12 cellular contexts compared by ENCODE assay signal in the genomic region with DNA sequence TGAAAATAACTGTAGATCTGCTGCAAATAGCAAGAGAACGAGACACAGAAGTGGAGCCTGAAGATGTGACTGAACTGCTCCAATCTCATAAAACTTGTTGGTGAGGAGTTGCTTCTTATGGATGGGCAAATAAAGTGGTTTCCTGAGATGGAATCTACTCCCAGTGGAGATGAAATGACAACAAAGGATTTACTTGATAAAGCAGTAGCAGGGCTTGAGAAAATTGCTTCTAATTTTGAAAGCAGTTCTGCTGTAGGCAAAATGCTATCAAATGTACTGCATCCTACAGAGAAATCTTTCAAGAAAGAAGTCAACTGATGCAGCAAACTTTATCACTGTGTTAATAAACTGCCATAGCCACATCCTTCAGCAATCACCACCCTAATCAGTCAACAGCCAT. TPM values are rescaled to one million over a fixed set of nuclear protein-coding genes. Genes with fewer than 3 reads are reported as not detected.
DNase-seq lines count a peak whose midpoint lies in the region.
"Had no signal": no experiment of that assay in that cellular context is flagged by ENCODE, and none has a peak within 500 bp of the region (broad histone marks: within the 10 kb centered on the region; RNA-seq: fewer than 3 reads in every experiment).

No MANE protein-coding gene starts in this region.

- H3K79me1 ChIP-seq in mesenchymal stem cell (replicated peaks; ENCODE audit: low read length, poor library complexity, severe bottlenecking), result no peaks in the 10 kb centered on the region

- DNase-seq in COLO829 (ENCODE audit: low spot score), result peak; percentile 8
- peak; percentile 72 for DNase-seq in SK-MEL-5 (ENCODE audit: low read depth, low spot score)
- no peak for DNase-seq in mesenchymal stem cell
- DNase-seq in activated CD4-positive, alpha-beta T cell treated with anti-CD3 and anti-CD28 coated beads, Interleukin-2, amount 50 U/mL, for 4 hours, result no peak
- no peak for DNase-seq in NCI-H748 treated with DMSO at 0.1 percent for 48 hours (lab: John Stamatoyannopoulos, UW)
- DNase-seq in activated T-cell treated with anti-CD3 and anti-CD28 coated beads, Interleukin-2, amount 50 U/mL, for 48 hours, result no peak
- DNase-seq: DMS153, DMS79, GF-D8, GOT3, H9 had no signal

- no peak overlapping the region for H2BK15ac ChIP-seq in mesenchymal stem cell (ENCODE audit: low read depth, poor library complexity, severe bottlenecking)

- H3K27me3 ChIP-seq in mesenchymal stem cell (ENCODE audit: control insufficient read depth in 1 of 2, insufficient read depth in 1 of 2, low read length in 2 of 2), result no peaks in the 10 kb centered on the region
- H3K27me3 ChIP-seq: BLaER1 treated with 17β-estradiol and CSF1 and Interleukin-3, amounts not matched to agents 10 nM and 100 nM had no signal

- in situ Hi-C loops in SK-MEL-5 (cut with HindIII; ENCODE audit: low pct_unique_long_range_greater_than_20kb, low sequenced_read_pairs), result no loop called here

- no peak overlapping the region for H3K9ac ChIP-seq in mesenchymal stem cell (ENCODE audit: low read length)
- H3K9ac ChIP-seq: BLaER1 treated with 17β-estradiol and CSF1 and Interleukin-3, amounts not matched to agents 10 nM and 100 nM had no signal

- no peak overlapping the region for H2AFZ ChIP-seq in mesenchymal stem cell (ENCODE audit: low read depth, low read length)

- no peak overlapping the region for H2AK5ac ChIP-seq in mesenchymal stem cell (ENCODE audit: low read length, severe bottlenecking)

- 91% methylated on average over 1 of the region's 1 CpG for WGBS in mesenchymal stem cell

- H3K18ac ChIP-seq in mesenchymal stem cell (ENCODE audit: low read depth in 1 of 2, low read length in 2 of 2), result peak overlapping the region; percentile 24 to 59

- H3K4me2 ChIP-seq in mesenchymal stem cell (ENCODE audit: low read length, poor library complexity, severe bottlenecking), result no peak overlapping the region
- H3K4me2 ChIP-seq: BLaER1 treated with 17β-estradiol and CSF1 and Interleukin-3, amounts not matched to agents 10 nM and 100 nM had no signal

- no peak overlapping the region for H3K14ac ChIP-seq in mesenchymal stem cell (ENCODE audit: low read length in 2 of 2)

- no peaks in the 10 kb centered on the region for H3K9me3 ChIP-seq in mesenchymal stem cell (ENCODE audit: control insufficient read depth, low read length)
- H3K9me3 ChIP-seq: BLaER1 treated with 17β-estradiol and CSF1 and Interleukin-3, amounts not matched to agents 10 nM and 100 nM had no signal

- no peak overlapping the region for H3K4me3 ChIP-seq in mesenchymal stem cell (ENCODE audit: insufficient read depth in 1 of 2, low read depth in 1 of 2, low read length in 2 of 2)
- H3K4me3 ChIP-seq: BLaER1 treated with 17β-estradiol and CSF1 and Interleukin-3, amounts not matched to agents 10 nM and 100 nM had no signal

- H3K4ac ChIP-seq in mesenchymal stem cell (ENCODE audit: low read depth in 1 of 2, low read length in 2 of 2), result no peak overlapping the region

- no peak overlapping the region for H2BK12ac ChIP-seq in mesenchymal stem cell (ENCODE audit: low read length in 2 of 2)

- no peak overlapping the region for H2BK5ac ChIP-seq in mesenchymal stem cell (ENCODE audit: low read depth, low read length, poor library complexity, severe bottlenecking)

- H2BK120ac ChIP-seq in mesenchymal stem cell (ENCODE audit: low read depth, low read length), result no peak overlapping the region

- H3K27ac ChIP-seq in mesenchymal stem cell (ENCODE audit: low read length, poor library complexity, severe bottlenecking), result no peak overlapping the region
- H3K27ac ChIP-seq: BLaER1 treated with 17β-estradiol and CSF1 and Interleukin-3, amounts not matched to agents 10 nM and 100 nM had no signal

- peaks cover 0 to 39% of the 10 kb centered on the region in 2 experiments for H3K36me3 ChIP-seq in mesenchymal stem cell (ENCODE audit: control insufficient read depth in 1 of 2, insufficient read depth in 2 of 2, low read depth in 1 of 2, low read length in 2 of 2)

- no peak overlapping the region for H4K91ac ChIP-seq in mesenchymal stem cell (ENCODE audit: low read length)

- H3K4me1 ChIP-seq in mesenchymal stem cell (ENCODE audit: control insufficient read depth, insufficient read depth, low read depth, low read length), result no peaks in the 10 kb centered on the region

- H4K8ac ChIP-seq in mesenchymal stem cell (ENCODE audit: low read length), result no peak overlapping the region

- no peak overlapping the region for H3K23ac ChIP-seq in mesenchymal stem cell (ENCODE audit: low read length in 2 of 2)

RNA-seq across cellular contexts. Expression of gene RPRD1A, which starts 44.0 kb away (rescaled TPM):
- 58.5 TPM in 2 replicates for total RNA-seq in SK-MEL-5 (2014; rRNA removed; shearing (Covaris generic))
- polyA plus RNA-seq in SK-MEL-5 (2015; cell fraction: cytosol; rRNA removed), result 28.2 and 35.1 TPM in 2 replicates
- 136 and 159 TPM in 2 replicates for polyA plus RNA-seq in SK-MEL-5 (2015; cell fraction: nucleus; rRNA removed)
- polyA plus RNA-seq in mesenchymal stem cell (2013, experiment 1 of 2), result 37.9 TPM
- polyA plus RNA-seq in mesenchymal stem cell (2013, experiment 2 of 2), result 36.5 TPM

Comparison
In these comparisons a context has a peak if more than half of its experiments do, and no peak if none do; other contexts are left out.
1. DNase-seq: peak in COLO829 (single experiment) and SK-MEL-5 (single experiment); none in mesenchymal stem cell (single experiment), activated CD4-positive, alpha-beta T cell treated with anti-CD3 and anti-CD28 coated beads, Interleukin-2, amount 50 U/mL, for 4 hours (0 of 2), NCI-H748 treated with DMSO at 0.1 percent for 48 hours (single experiment) and activated T-cell treated with anti-CD3 and anti-CD28 coated beads, Interleukin-2, amount 50 U/mL, for 48 hours (0 of 2).